In genomic region chr3:135907422-135908165, GRCh38 we compare ENCODE assay signal across 30 cellular contexts. TPM values are rescaled to one million over a fixed set of nuclear protein-coding genes. Genes with fewer than 3 reads are reported as not detected.
DNase-seq lines count a peak whose midpoint lies in the region; ATAC-seq, FAIRE-seq and TF ChIP-seq lines count a peak whose summit lies in the region.
"Had no signal": no experiment of that assay in that cellular context is flagged by ENCODE, and none has a peak within 500 bp of the region (broad histone marks: within the 10 kb centered on the region; RNA-seq: fewer than 3 reads in every experiment).

No MANE protein-coding gene starts in this region.

- H3K27me3 Mint-ChIP-seq in WTC11 (ENCODE audit: low read depth): no peaks in the 10 kb centered on the region; the same call in 1 of the 2 replicates

- H3K36me3 Mint-ChIP-seq in WTC11: no peaks in the 10 kb centered on the region

- H3K9me3 ChIP-seq in prostate gland: no peaks in the 10 kb centered on the region
- no peaks in the 10 kb centered on the region for H3K9me3 ChIP-seq in SJCRH30 (replicated peaks)
- no peaks in the 10 kb centered on the region for H3K9me3 ChIP-seq in gastroesophageal sphincter
- H3K9me3 ChIP-seq: adrenal gland, BLaER1 had no signal

- DNase-seq in DMS53 treated with DMSO at 0.1 percent for 48 hours (lab: John Stamatoyannopoulos, UW; ENCODE audit: unreplicated experiment) (peak; percentile 9), NCI-H2029 treated with DMSO at 0.1 percent for 48 hours (lab: John Stamatoyannopoulos, UW) (peak; percentile 29), bronchial epithelial cell (ENCODE audit: low read depth) (peak; percentile 71), prostate gland (ENCODE audit: low spot score) (peak; percentile 36), WTC11 (ENCODE audit: low spot score) (no peak), SJCRH30 (no peak), SKM-1 treated with dmso at 0.1 percent for 144 hours (lab: John Stamatoyannopoulos, UW; ENCODE audit: unreplicated experiment) (no peak)
- DNase-seq: activated CD4-positive, alpha-beta T cell treated with anti-CD3 and anti-CD28 coated beads, Interleukin-2, amount 50 U/mL, for 1 hour; activated CD8-positive, alpha-beta memory T cell treated with anti-CD3 and anti-CD28 coated beads, Interleukin-2, amount 50 U/mL, for 48 hours; activated gamma-delta T cell treated with Interleukin-2 at 50 U/mL for 16 hours; adrenal gland; H7; hypothalamus; KBM-7; NCI-H1092; NCI-H2171; nucleus accumbens; OCI-M1; retina; stimulated activated CD4-positive, alpha-beta T cell treated with anti-CD3 and anti-CD28 coated beads, Interleukin-4, amount 100 ng/mL, for 4 hours; stimulated activated naive CD8-positive, alpha-beta T cell treated with anti-CD3 and anti-CD28 coated beads, Interleukin-15, amount 100 ng/mL, for 72 hours had no signal

- POLR2A ChIA-PET in WTC11 (lab: Charles Lee): no interaction called here

- H3K4me1 ChIP-seq in prostate gland (replicated peaks) (peaks cover 3% of the 10 kb centered on the region), SJCRH30 (no peaks in the 10 kb centered on the region), gastroesophageal sphincter (no peaks in the 10 kb centered on the region)
- H3K4me1 ChIP-seq: adrenal gland, BLaER1 had no signal

- intact Hi-C loops in prostate gland (cut with DNase I): no loop called here

- no peaks in the 10 kb centered on the region for H3K36me3 ChIP-seq in bronchial epithelial cell (ENCODE audit: control insufficient read depth, insufficient read depth, low read length)
- H3K36me3 ChIP-seq in prostate gland: no peaks in the 10 kb centered on the region
- H3K36me3 ChIP-seq in SJCRH30: no peaks in the 10 kb centered on the region
- H3K36me3 ChIP-seq in gastroesophageal sphincter: no peaks in the 10 kb centered on the region
- H3K36me3 ChIP-seq: adrenal gland, BLaER1, cardiac muscle cell had no signal

- H3K4me1 Mint-ChIP-seq in WTC11: peaks cover 27% of the 10 kb centered on the region
- H3K4me1 Mint-ChIP-seq: stimulated activated naive CD8-positive, alpha-beta T cell treated with anti-CD3 and anti-CD28 coated beads, Interleukin-15, amount 100 ng/mL, for 72 hours had no signal

- TF ChIP-seq CTCF in bronchial epithelial cell (IDR thresholded peaks at IDR 0.05; ENCODE audit: insufficient read depth, low read length, severe bottlenecking): no peak
- TF ChIP-seq CTCF in prostate gland (IDR thresholded peaks at IDR 0.05): no peak
- no peak for TF ChIP-seq CTCF in WTC11 (IDR thresholded peaks at IDR 0.05)
- no peak for TF ChIP-seq CTCF in gastroesophageal sphincter (IDR thresholded peaks at IDR 0.05)

- FAIRE-seq in bronchial epithelial cell (lab: Jason Lieb, UNC): no peak
- FAIRE-seq: endothelial cell of umbilical vein, frontal cortex, GM12892, islet of Langerhans had no signal

- peaks cover 5% of the 10 kb centered on the region; the same call in 1 of the 2 replicates for H3K9me3 Mint-ChIP-seq in WTC11
- H3K9me3 Mint-ChIP-seq: stimulated activated naive CD8-positive, alpha-beta T cell treated with anti-CD3 and anti-CD28 coated beads, Interleukin-15, amount 100 ng/mL, for 72 hours had no signal

- ATAC-seq in WTC11: no peak
- no peak for ATAC-seq in gastroesophageal sphincter
- ATAC-seq: stimulated activated naive CD8-positive, alpha-beta T cell treated with anti-CD3 and anti-CD28 coated beads, Interleukin-15, amount 100 ng/mL, for 72 hours had no signal

- H3K27ac ChIP-seq in prostate gland (no peak overlapping the region), SJCRH30 (no peak overlapping the region), gastroesophageal sphincter (no peak overlapping the region)
- H3K27ac ChIP-seq: adrenal gland, BLaER1, cardiac muscle cell had no signal

- H3K27me3 ChIP-seq in bronchial epithelial cell (ENCODE audit: control insufficient read depth, insufficient read depth, low read length): no peaks in the 10 kb centered on the region
- H3K27me3 ChIP-seq in prostate gland (replicated peaks; ENCODE audit: insufficient read depth): no peaks in the 10 kb centered on the region
- H3K27me3 ChIP-seq in SJCRH30: no peaks in the 10 kb centered on the region
- no peaks in the 10 kb centered on the region for H3K27me3 ChIP-seq in gastroesophageal sphincter
- H3K27me3 ChIP-seq: adrenal gland, BLaER1, cardiac muscle cell had no signal

- WGBS in prostate gland: 38% methylated on average over 3 of the region's 3 CpGs
- WGBS in gastroesophageal sphincter (ENCODE audit: low coverage in 1 of 2), 2 donors: 92 to 93% methylated on average over 2 to 3 of the region's 3 CpGs

- no peak overlapping the region for H3K4me3 Mint-ChIP-seq in WTC11
- H3K4me3 Mint-ChIP-seq: stimulated activated naive CD8-positive, alpha-beta T cell treated with anti-CD3 and anti-CD28 coated beads, Interleukin-15, amount 100 ng/mL, for 72 hours had no signal

- H3K4me3 ChIP-seq in bronchial epithelial cell (ENCODE audit: low read depth, low read length) (no peak overlapping the region), prostate gland (no peak overlapping the region), SJCRH30 (no peak overlapping the region), gastroesophageal sphincter (no peak overlapping the region)
- H3K4me3 ChIP-seq: adrenal gland, BLaER1, cardiac muscle cell, lung had no signal

- CTCF ChIA-PET in WTC11 (lab: Charles Lee): interaction anchor here (3.3 to 6.0 kb wide), 2 partner anchors 134 to 171 kb away, joined by 7 to 95 read pairs; no protein-coding TSS in a partner anchor

- no peak for TF ChIP-seq EP300 in gastroesophageal sphincter (IDR thresholded peaks at IDR 0.05)

- H3K27ac Mint-ChIP-seq in WTC11: no peak overlapping the region

- TF ChIP-seq POLR2A in prostate gland (IDR thresholded peaks at IDR 0.05) (no peak), gastroesophageal sphincter (IDR thresholded peaks at IDR 0.05) (no peak)

TF ChIP-seq in WTC11, 78 proteins besides CTCF, POLR2A, EP300 and RAD21 (continues in another document):
- no peak for TF ChIP-seq FOXJ3 (CRISPR knock-in tag; IDR thresholded peaks at IDR 0.05; ENCODE audit: borderline replicate concordance)
- no peak for TF ChIP-seq ATF1 (CRISPR knock-in tag; IDR thresholded peaks at IDR 0.05)
- TF ChIP-seq, protein P1, sequence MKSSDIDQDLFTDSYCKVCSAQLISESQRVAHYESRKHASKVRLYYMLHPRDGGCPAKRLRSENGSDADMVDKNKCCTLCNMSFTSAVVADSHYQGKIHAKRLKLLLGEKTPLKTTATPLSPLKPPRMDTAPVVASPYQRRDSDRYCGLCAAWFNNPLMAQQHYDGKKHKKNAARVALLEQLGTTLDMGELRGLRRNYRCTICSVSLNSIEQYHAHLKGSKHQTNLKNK (CRISPR knock-in tag; IDR thresholded peaks at IDR 0.05): no peak
- no peak for TF ChIP-seq FOXK1 (CRISPR knock-in tag; IDR thresholded peaks at IDR 0.05)
- TF ChIP-seq MYBL2 (CRISPR knock-in tag; IDR thresholded peaks at IDR 0.05): no peak
- TF ChIP-seq SP1 (CRISPR knock-in tag; conservative IDR thresholded peaks at IDR 0.05): no peak
- no peak for TF ChIP-seq NR1H2 (CRISPR knock-in tag; IDR thresholded peaks at IDR 0.05)
- TF ChIP-seq, protein P2, sequence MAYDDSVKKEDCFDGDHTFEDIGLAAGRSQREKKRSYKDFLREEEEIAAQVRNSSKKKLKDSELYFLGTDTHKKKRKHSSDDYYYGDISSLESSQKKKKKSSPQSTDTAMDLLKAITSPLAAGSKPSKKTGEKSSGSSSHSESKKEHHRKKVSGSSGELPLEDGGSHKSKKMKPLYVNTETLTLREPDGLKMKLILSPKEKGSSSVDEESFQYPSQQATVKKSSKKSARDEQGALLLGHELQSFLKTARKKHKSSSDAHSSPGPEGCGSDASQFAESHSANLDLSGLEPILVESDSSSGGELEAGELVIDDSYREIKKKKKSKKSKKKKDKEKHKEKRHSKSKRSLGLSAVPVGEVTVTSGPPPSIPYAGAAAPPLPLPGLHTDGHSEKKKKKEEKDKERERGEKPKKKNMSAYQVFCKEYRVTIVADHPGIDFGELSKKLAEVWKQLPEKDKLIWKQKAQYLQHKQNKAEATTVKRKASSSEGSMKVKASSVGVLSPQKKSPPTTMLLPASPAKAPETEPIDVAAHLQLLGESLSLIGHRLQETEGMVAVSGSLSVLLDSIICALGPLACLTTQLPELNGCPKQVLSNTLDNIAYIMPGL (CRISPR knock-in tag; IDR thresholded peaks at IDR 0.05): no peak
- no peak for TF ChIP-seq AFF4 (CRISPR knock-in tag; IDR thresholded peaks at IDR 0.05; ENCODE audit: borderline replicate concordance)
- no peak for TF ChIP-seq ESRRA (CRISPR knock-in tag; IDR thresholded peaks at IDR 0.05; ENCODE audit: borderline replicate concordance)
- no peak for TF ChIP-seq SOX15 (CRISPR knock-in tag; IDR thresholded peaks at IDR 0.05)

RNA-seq across cellular contexts. Expression of gene PPP2R3A, which starts 57.9 kb away (rescaled TPM):
- total RNA-seq in bronchial epithelial cell: 4.2 and 6.1 TPM in 2 replicates
- total RNA-seq in prostate gland: 10 to 100 TPM in 1 of 2 donors, 1 to 10 TPM in 1; 9.0 to 25.9 TPM
- total RNA-seq in WTC11 (2021): 12.1 to 13.1 TPM (median 12.9 TPM) in 3 replicates
- total RNA-seq in SJCRH30 (2014; rRNA removed; shearing (Covaris generic)): 13.9 and 16.5 TPM in 2 replicates
- 10 to 100 TPM; 22.5 to 31.8 (median 27.8) TPM for total RNA-seq in gastroesophageal sphincter
- total RNA-seq: T-helper 1 cell treated with Interleukin-12 subunit alpha and Interleukin-12 subunit beta and Interleukin-4 antibody, amounts not matched to agents 30 ng/mL and 1 ng/mL, for 36 hours had no signal

Comparison
In these comparisons a context has a peak if more than half of its experiments do, and no peak if none do; other contexts are left out.
1. DNase-seq: peak in DMS53 treated with DMSO at 0.1 percent for 48 hours (single experiment), NCI-H2029 treated with DMSO at 0.1 percent for 48 hours (single experiment), bronchial epithelial cell (single experiment) and prostate gland (single experiment); none in WTC11 (single experiment), SJCRH30 (0 of 2) and SKM-1 treated with dmso at 0.1 percent for 144 hours (single experiment).